ENCODE assay signal across 19 cellular contexts in the genomic region with DNA sequence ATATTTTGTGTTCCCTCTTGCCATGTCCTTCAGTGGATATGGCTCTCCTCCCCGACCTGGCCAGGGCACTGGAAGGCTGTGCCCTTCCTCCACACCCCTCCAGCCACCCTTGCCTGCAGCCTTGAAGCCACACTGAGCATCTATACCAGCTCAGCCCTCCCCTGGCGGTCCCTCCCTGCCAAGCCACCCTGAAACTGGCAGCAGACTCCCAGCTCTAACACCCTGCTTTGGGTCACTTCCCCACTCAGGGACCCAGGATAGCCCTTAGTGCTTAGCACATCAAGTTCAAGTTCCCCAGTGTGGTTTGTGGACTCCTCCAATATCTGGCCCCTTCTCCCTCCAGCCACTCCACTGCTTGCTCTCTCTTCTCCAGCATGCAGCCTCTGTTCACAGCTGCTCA.
DNase-seq lines count a peak whose midpoint lies in the region; ATAC-seq and TF ChIP-seq lines count a peak whose summit lies in the region.
"Had no signal": no experiment of that assay in that cellular context is flagged by ENCODE, and none has a peak within 500 bp of the region (broad histone marks: within the 10 kb centered on the region; RNA-seq: fewer than 3 reads in every experiment).

No MANE protein-coding gene starts in this region.

- H3K4me1 Mint-ChIP-seq in nephron = peaks cover 85% of the 10 kb centered on the region

- peak in 4 of 6 experiments; percentile 16 to 50 (median 46) for TF ChIP-seq CTCF in adrenal gland (IDR thresholded peaks at IDR 0.05)
- peak in 1 of 12 donors; percentile 16 for TF ChIP-seq CTCF in heart left ventricle (IDR thresholded peaks at IDR 0.05)
- no peak for TF ChIP-seq CTCF in nephron (IDR thresholded peaks at IDR 0.05; ENCODE audit: unreplicated experiment in 3 of 3)
- no peak for TF ChIP-seq CTCF in thyroid gland (IDR thresholded peaks at IDR 0.05)
- TF ChIP-seq CTCF in brain microvascular endothelial cell (IDR thresholded peaks at IDR 0.05; ENCODE audit: low read depth, low read length, missing control alignments) = no peak

- no peaks in the 10 kb centered on the region for H3K9me3 Mint-ChIP-seq in nephron
- H3K9me3 Mint-ChIP-seq: endodermal cell had no signal

- H3K4me1 ChIP-seq in adrenal gland (replicated peaks in 1 of 2) = peaks cover 76 to 90% of the 10 kb centered on the region in 2 donors
- peaks cover 63 to 100% (median 99%) of the 10 kb centered on the region in 12 donors for H3K4me1 ChIP-seq in heart left ventricle
- peaks cover 86 to 97% of the 10 kb centered on the region in 2 donors for H3K4me1 ChIP-seq in thyroid gland

- H3K4me3 ChIP-seq in adrenal gland (no peak overlapping the region), heart left ventricle (peak overlapping the region in 3 of 12 donors; percentile 12 to 31 (median 15)), thyroid gland (replicated peaks in 1 of 3) (no peak overlapping the region), brain microvascular endothelial cell (ENCODE audit: low read depth, low read length) (no peak overlapping the region)

- no peaks in the 10 kb centered on the region for H3K27me3 ChIP-seq in adrenal gland
- H3K27me3 ChIP-seq in heart left ventricle = no peaks in the 10 kb centered on the region
- H3K27me3 ChIP-seq in thyroid gland = no peaks in the 10 kb centered on the region
- no peaks in the 10 kb centered on the region for H3K27me3 ChIP-seq in brain microvascular endothelial cell (replicated peaks)
- H3K27me3 ChIP-seq: BE2C had no signal

- no peaks in the 10 kb centered on the region for H3K9me3 ChIP-seq in adrenal gland (replicated peaks in 1 of 3)
- no peaks in the 10 kb centered on the region for H3K9me3 ChIP-seq in heart left ventricle
- H3K9me3 ChIP-seq in thyroid gland = no peaks in the 10 kb centered on the region
- H3K9me3 ChIP-seq: BE2C had no signal

- ATAC-seq in heart left ventricle = peak in 3 of 4 donors; percentile 3 to 30 (median 10)
- ATAC-seq in GM21381 (IDR thresholded peaks at IDR 0.05; ENCODE audit: unreplicated experiment) = no peak
- ATAC-seq: Panc1 had no signal

- peaks cover 0 to 12% of the 10 kb centered on the region in 2 donors for H3K36me3 ChIP-seq in adrenal gland (replicated peaks in 1 of 2)
- peaks cover 0 to 41% (median 15%) of the 10 kb centered on the region in 9 donors for H3K36me3 ChIP-seq in heart left ventricle
- H3K36me3 ChIP-seq in thyroid gland = peaks cover 3 to 9% of the 10 kb centered on the region in 2 donors
- H3K36me3 ChIP-seq in brain microvascular endothelial cell (replicated peaks) = peaks cover 12% of the 10 kb centered on the region

- peaks cover 4% of the 10 kb centered on the region for H3K36me3 Mint-ChIP-seq in nephron (ENCODE audit: low read depth)

- peaks cover 4% of the 10 kb centered on the region for H3K27me3 Mint-ChIP-seq in nephron (ENCODE audit: low read depth)

- H3K27ac ChIP-seq in adrenal gland (peak overlapping the region in 4 of 5 donors; percentile 67 to 98 (median 86)), heart left ventricle (peak overlapping the region; percentile 89 to 99 (median 94)), thyroid gland (peak overlapping the region; percentile 96 to 100 (median 98)), brain microvascular endothelial cell (no peak overlapping the region)

- intact Hi-C loops in adrenal gland (cut with DNase I) = no loop called here
- intact Hi-C loops in heart left ventricle (cut with DNase I) = no loop called here
- intact Hi-C loops in thyroid gland (cut with DNase I) = no loop called here
- intact Hi-C loops in posterior vena cava (cut with DNase I) = no loop called here

- peak in 2 of 7 donors; percentile 59 to 67 for DNase-seq in adrenal gland
- DNase-seq in heart left ventricle = peak in 4 of 5 donors; percentile 36 to 75 (median 68)
- no peak for DNase-seq in thyroid gland
- DNase-seq in NCI-H510A (lab: John Stamatoyannopoulos, UW) = no peak
- no peak for DNase-seq in brain microvascular endothelial cell
- no peak for DNase-seq in posterior vena cava (ENCODE audit: low spot score)
- DNase-seq: activated CD4-positive, alpha-beta T cell treated with anti-CD3 and anti-CD28 coated beads for 4 hours; activated T-cell treated with anti-CD3 and anti-CD28 coated beads, Interleukin-2, amount 50 U/mL, for 48 hours; anterior cingulate cortex; BE2C; DMS79 treated with DMSO at 0.1 percent for 48 hours; endodermal cell; left cardiac atrium; NCI-H1092 treated with DMSO at 0.1 percent for 48 hours; NCI-H2227 treated with DMSO at 0.1 percent for 48 hours; stimulated activated CD4-positive, alpha-beta T cell treated with anti-CD3 and anti-CD28 coated beads, Interleukin-1b, Interleukin-23, amount 100 ng/mL, for 48 hours had no signal

- H3K27ac Mint-ChIP-seq in nephron = peak overlapping the region; percentile 24 to 35 (median 27)
- H3K27ac Mint-ChIP-seq: endodermal cell had no signal

- TF ChIP-seq POLR2A in adrenal gland (IDR thresholded peaks at IDR 0.05) (no peak), heart left ventricle (IDR thresholded peaks at IDR 0.05) (no peak), thyroid gland (IDR thresholded peaks at IDR 0.05) (no peak)

- 27 to 40% (median 33%) methylated on average over 2 of the region's 2 CpGs for WGBS in adrenal gland, 4 donors
- WGBS in heart left ventricle, 4 donors = 35 to 52% (median 47%) methylated on average over 2 of the region's 2 CpGs
- 62 to 76% methylated on average over 2 of the region's 2 CpGs for WGBS in thyroid gland, 2 donors

- in situ Hi-C loops in brain microvascular endothelial cell (cut with HindIII; ENCODE audit: low pct_ligation_motif_present, low sequenced_read_pairs) = no loop called here

- H3K4me3 Mint-ChIP-seq in nephron = no peak overlapping the region
- H3K4me3 Mint-ChIP-seq: endodermal cell had no signal

Comparison
In these comparisons a context has a peak if more than half of its experiments do, and no peak if none do; other contexts are left out.
1. DNase-seq: peak in heart left ventricle (4 of 5); none in thyroid gland (0 of 2), NCI-H510A (single experiment), brain microvascular endothelial cell (single experiment) and posterior vena cava (single experiment).
2. CTCF ChIP-seq: peak in adrenal gland (4 of 6); none in nephron (0 of 3), thyroid gland (0 of 6) and brain microvascular endothelial cell (single experiment).